ENCODE assay signal across 9 cellular contexts in genomic region chr14:75242546-75243273, GRCh38. TPM values are rescaled to one million over a fixed set of nuclear protein-coding genes. Genes with fewer than 3 reads are reported as not detected.
DNase-seq lines count a peak whose midpoint lies in the region; ATAC-seq lines count a peak whose summit lies in the region.
"Had no signal": no experiment of that assay in that cellular context is flagged by ENCODE, and none has a peak within 500 bp of the region (broad histone marks: within the 10 kb centered on the region; RNA-seq: fewer than 3 reads in every experiment).

No MANE protein-coding gene starts in this region.

- H3K4me1 ChIP-seq in adipocyte (ENCODE audit: control insufficient read depth, insufficient read depth, low read length): peaks cover 5% of the 10 kb centered on the region
- peaks cover 5 to 11% of the 10 kb centered on the region in 2 donors for H3K4me1 ChIP-seq in aorta (ENCODE audit: control insufficient read depth in 1 of 2, insufficient read depth in 2 of 2, low read length in 2 of 2)
- peaks cover 16 to 19% of the 10 kb centered on the region in 2 donors for H3K4me1 ChIP-seq in naive thymus-derived CD4-positive, alpha-beta T cell (ENCODE audit: control insufficient read depth in 2 of 2, insufficient read depth in 2 of 2, low read length in 2 of 2)

- no peak overlapping the region for H3K9ac ChIP-seq in adipocyte (ENCODE audit: low read length)

- no peak overlapping the region for H3K4me3 Mint-ChIP-seq in activated naive CD8-positive, alpha-beta T cell
- no peak overlapping the region for H3K4me3 Mint-ChIP-seq in activated naive CD8-positive, alpha-beta T cell treated with anti-CD3 and anti-CD28 coated beads, Interleukin-2, amount 50 U/mL, for 24 hours
- no peak overlapping the region for H3K4me3 Mint-ChIP-seq in activated CD8-positive, alpha-beta memory T cell treated with anti-CD3 and anti-CD28 coated beads, Interleukin-2, amount 10 ng/mL, durations not matched to agents 7 days and 5 days
- H3K4me3 Mint-ChIP-seq in naive thymus-derived CD4-positive, alpha-beta T cell: no peak overlapping the region
- H3K4me3 Mint-ChIP-seq: activated CD4-positive, alpha-beta memory T cell treated with anti-CD3 and anti-CD28 coated beads, Interleukin-2, amount 10 ng/mL, durations not matched to agents 7 days and 5 days had no signal

- no peaks in the 10 kb centered on the region for H3K9me3 Mint-ChIP-seq in activated naive CD8-positive, alpha-beta T cell (ENCODE audit: low read depth)
- H3K9me3 Mint-ChIP-seq in activated naive CD8-positive, alpha-beta T cell treated with anti-CD3 and anti-CD28 coated beads, Interleukin-2, amount 50 U/mL, for 24 hours: no peaks in the 10 kb centered on the region
- no peaks in the 10 kb centered on the region for H3K9me3 Mint-ChIP-seq in activated CD8-positive, alpha-beta memory T cell treated with anti-CD3 and anti-CD28 coated beads, Interleukin-2, amount 10 ng/mL, durations not matched to agents 7 days and 5 days (ENCODE audit: low read depth)
- H3K9me3 Mint-ChIP-seq in naive thymus-derived CD4-positive, alpha-beta T cell: no peaks in the 10 kb centered on the region
- H3K9me3 Mint-ChIP-seq: activated CD4-positive, alpha-beta memory T cell treated with anti-CD3 and anti-CD28 coated beads, Interleukin-2, amount 10 ng/mL, durations not matched to agents 7 days and 5 days had no signal

- POLR2A ChIA-PET in naive thymus-derived CD4-positive, alpha-beta T cell (lab: Charles Lee): interaction anchor here (1.5 kb wide), 1 partner anchor 9 kb away, joined by 3 read pairs; no protein-coding TSS in a partner anchor

- H3K9me3 ChIP-seq in adipocyte (ENCODE audit: control insufficient read depth, low read length) (no peaks in the 10 kb centered on the region), aorta (ENCODE audit: control insufficient read depth, low read length) (no peaks in the 10 kb centered on the region)
- H3K9me3 ChIP-seq in naive thymus-derived CD4-positive, alpha-beta T cell (ENCODE audit: control insufficient read depth in 2 of 3, low read length in 3 of 3): no peaks in the 10 kb centered on the region

- no peaks in the 10 kb centered on the region for H3K36me3 ChIP-seq in adipocyte (ENCODE audit: control insufficient read depth, insufficient read depth, low read length, severe bottlenecking)
- H3K36me3 ChIP-seq in aorta (ENCODE audit: control insufficient read depth in 1 of 2, insufficient read depth in 2 of 2, low read length in 1 of 2): no peaks in the 10 kb centered on the region
- no peaks in the 10 kb centered on the region for H3K36me3 ChIP-seq in naive thymus-derived CD4-positive, alpha-beta T cell (ENCODE audit: control insufficient read depth in 2 of 3, insufficient read depth in 3 of 3, low read length in 3 of 3)

- WGBS in aorta, 2 donors: 51 to 52% methylated on average over 12 of the region's 12 CpGs

- H3K27ac Mint-ChIP-seq in activated naive CD8-positive, alpha-beta T cell: peak overlapping the region; percentile 19
- H3K27ac Mint-ChIP-seq in activated naive CD8-positive, alpha-beta T cell treated with anti-CD3 and anti-CD28 coated beads, Interleukin-2, amount 50 U/mL, for 24 hours: no peak overlapping the region
- no peak overlapping the region for H3K27ac Mint-ChIP-seq in activated CD8-positive, alpha-beta memory T cell treated with anti-CD3 and anti-CD28 coated beads, Interleukin-2, amount 10 ng/mL, durations not matched to agents 7 days and 5 days
- H3K27ac Mint-ChIP-seq in naive thymus-derived CD4-positive, alpha-beta T cell: peak overlapping the region in 2 of 9 donors; percentile 26 to 70
- H3K27ac Mint-ChIP-seq: activated CD4-positive, alpha-beta memory T cell treated with anti-CD3 and anti-CD28 coated beads, Interleukin-2, amount 10 ng/mL, durations not matched to agents 7 days and 5 days had no signal

- ATAC-seq in activated naive CD8-positive, alpha-beta T cell treated with anti-CD3 and anti-CD28 coated beads, Interleukin-2, amount 50 U/mL, for 24 hours: no peak
- ATAC-seq in left ventricle myocardium superior (peak; percentile 7), aorta (ENCODE audit: low FRiP score) (peak; percentile 26), HG03460 (IDR thresholded peaks at IDR 0.05; ENCODE audit: unreplicated experiment) (no peak)
- no peak for ATAC-seq in activated CD8-positive, alpha-beta memory T cell treated with anti-CD3 and anti-CD28 coated beads, Interleukin-2, amount 10 ng/mL, durations not matched to agents 7 days and 5 days
- no peak for ATAC-seq in naive thymus-derived CD4-positive, alpha-beta T cell

- no peaks in the 10 kb centered on the region for H3K36me3 Mint-ChIP-seq in activated naive CD8-positive, alpha-beta T cell
- no peaks in the 10 kb centered on the region for H3K36me3 Mint-ChIP-seq in activated naive CD8-positive, alpha-beta T cell treated with anti-CD3 and anti-CD28 coated beads, Interleukin-2, amount 50 U/mL, for 24 hours (ENCODE audit: low read depth)
- H3K36me3 Mint-ChIP-seq in activated CD8-positive, alpha-beta memory T cell treated with anti-CD3 and anti-CD28 coated beads, Interleukin-2, amount 10 ng/mL, durations not matched to agents 7 days and 5 days: peaks cover 2% of the 10 kb centered on the region
- H3K36me3 Mint-ChIP-seq in naive thymus-derived CD4-positive, alpha-beta T cell: no peaks in the 10 kb centered on the region

- CTCF ChIA-PET in activated CD8-positive, alpha-beta memory T cell treated with anti-CD3 and anti-CD28 coated beads, Interleukin-2, amount 10 ng/mL, durations not matched to agents 7 days and 5 days (lab: Charles Lee): interaction anchor here (1.0 kb wide), 1 partner anchor 102 kb away, joined by 3 read pairs; no protein-coding TSS in a partner anchor
- CTCF ChIA-PET in naive thymus-derived CD4-positive, alpha-beta T cell (lab: Charles Lee): interaction anchor here (1.9 kb wide), 1 partner anchor 53 kb away, joined by 4 read pairs; no protein-coding TSS in a partner anchor

- intact Hi-C loops in left ventricle myocardium superior (cut with micrococcal nuclease) (no loop called here), aorta (cut with DNase I) (no loop called here)
- intact Hi-C loops in naive thymus-derived CD4-positive, alpha-beta T cell (cut with micrococcal nuclease): loop anchor here in 1 of 2 donors (10.0 kb wide), 1 partner anchor 478 kb away; the partner anchor contains the start of gene YLPM1

- H3K27me3 Mint-ChIP-seq in activated naive CD8-positive, alpha-beta T cell: no peaks in the 10 kb centered on the region
- peaks cover 2% of the 10 kb centered on the region for H3K27me3 Mint-ChIP-seq in activated naive CD8-positive, alpha-beta T cell treated with anti-CD3 and anti-CD28 coated beads, Interleukin-2, amount 50 U/mL, for 24 hours
- peaks cover 58% of the 10 kb centered on the region for H3K27me3 Mint-ChIP-seq in activated CD8-positive, alpha-beta memory T cell treated with anti-CD3 and anti-CD28 coated beads, Interleukin-2, amount 10 ng/mL, durations not matched to agents 7 days and 5 days
- peaks cover 0 to 67% (median 0%) of the 10 kb centered on the region in 5 donors for H3K27me3 Mint-ChIP-seq in naive thymus-derived CD4-positive, alpha-beta T cell

- DNase-seq in activated naive CD8-positive, alpha-beta T cell treated with anti-CD3 and anti-CD28 coated beads, Interleukin-2, amount 50 U/mL, for 24 hours: no peak
- DNase-seq in adipocyte (ENCODE audit: low read depth): peak; percentile 92
- peak; percentile 41 for DNase-seq in left ventricle myocardium superior
- no peak for DNase-seq in aorta
- DNase-seq in activated CD8-positive, alpha-beta memory T cell treated with anti-CD3 and anti-CD28 coated beads, Interleukin-2, amount 10 ng/mL, durations not matched to agents 7 days and 5 days: no peak
- no peak for DNase-seq in naive thymus-derived CD4-positive, alpha-beta T cell
- DNase-seq: activated CD4-positive, alpha-beta memory T cell treated with anti-CD3 and anti-CD28 coated beads, Interleukin-2, amount 10 ng/mL, durations not matched to agents 7 days and 5 days had no signal

- no peak overlapping the region for H3K27ac ChIP-seq in aorta (ENCODE audit: low read depth in 1 of 2, low read length in 2 of 2)
- no peak overlapping the region for H3K27ac ChIP-seq in naive thymus-derived CD4-positive, alpha-beta T cell (ENCODE audit: low read depth, low read length)

- H3K4me3 ChIP-seq in adipocyte (ENCODE audit: low read length) (peak overlapping the region; percentile 23), aorta (ENCODE audit: low read length in 2 of 2) (no peak overlapping the region)
- no peak overlapping the region for H3K4me3 ChIP-seq in naive thymus-derived CD4-positive, alpha-beta T cell (ENCODE audit: low read length)

- peaks cover 19% of the 10 kb centered on the region for H3K4me1 Mint-ChIP-seq in activated naive CD8-positive, alpha-beta T cell (ENCODE audit: low read depth)
- peaks cover 15% of the 10 kb centered on the region for H3K4me1 Mint-ChIP-seq in activated naive CD8-positive, alpha-beta T cell treated with anti-CD3 and anti-CD28 coated beads, Interleukin-2, amount 50 U/mL, for 24 hours
- H3K4me1 Mint-ChIP-seq in activated CD8-positive, alpha-beta memory T cell treated with anti-CD3 and anti-CD28 coated beads, Interleukin-2, amount 10 ng/mL, durations not matched to agents 7 days and 5 days: peaks cover 15% of the 10 kb centered on the region
- peaks cover 15 to 37% (median 27%) of the 10 kb centered on the region in 7 donors for H3K4me1 Mint-ChIP-seq in naive thymus-derived CD4-positive, alpha-beta T cell

- H3K27me3 ChIP-seq in adipocyte (replicated peaks; ENCODE audit: control insufficient read depth, insufficient read depth, low read length) (no peaks in the 10 kb centered on the region), aorta (ENCODE audit: control insufficient read depth in 1 of 2, insufficient read depth in 2 of 2, low read length in 1 of 2) (no peaks in the 10 kb centered on the region)
- no peaks in the 10 kb centered on the region for H3K27me3 ChIP-seq in naive thymus-derived CD4-positive, alpha-beta T cell (ENCODE audit: control insufficient read depth in 2 of 2, insufficient read depth in 2 of 2, low read length in 2 of 2)

RNA-seq across cellular contexts. Expression of gene FOS, which starts 35.9 kb away (rescaled TPM):
- 25.4 TPM for total RNA-seq in left ventricle myocardium superior
- total RNA-seq in aorta: 1,000 to 10,000 TPM in 1 of 2 donors, 100 to 1,000 TPM in 1; 129 to 2,160 TPM
- 100 to 1,000 TPM; 154 to 504 TPM for polyA plus RNA-seq in aorta
- total RNA-seq in activated CD8-positive, alpha-beta memory T cell treated with anti-CD3 and anti-CD28 coated beads, Interleukin-2, amount 10 ng/mL, durations not matched to agents 7 days and 5 days: 10 to 100 TPM in 1 of 2 experiments, 1 to 10 TPM in 1; 6.9 to 78.6 TPM
- 1,000 to 10,000 TPM in 2 of 5 experiments, 10 to 100 TPM in 2, 1 to 10 TPM in 1; 9.4 to 4,557 (median 14.4) TPM for total RNA-seq in naive thymus-derived CD4-positive, alpha-beta T cell
- polyA plus RNA-seq in naive thymus-derived CD4-positive, alpha-beta T cell: 10 to 100 TPM; 27.5 to 96.7 TPM

Comparison
In these comparisons a context has a peak if more than half of its experiments do, and no peak if none do; other contexts are left out.
1. ATAC-seq: peak in left ventricle myocardium superior (single experiment) and aorta (single experiment); none in activated naive CD8-positive, alpha-beta T cell treated with anti-CD3 and anti-CD28 coated beads, Interleukin-2, amount 50 U/mL, for 24 hours (single experiment), HG03460 (single experiment), activated CD8-positive, alpha-beta memory T cell treated with anti-CD3 and anti-CD28 coated beads, Interleukin-2, amount 10 ng/mL, durations not matched to agents 7 days and 5 days (single experiment) and naive thymus-derived CD4-positive, alpha-beta T cell (single experiment).
2. DNase-seq: peak in adipocyte (single experiment) and left ventricle myocardium superior (single experiment); none in activated naive CD8-positive, alpha-beta T cell treated with anti-CD3 and anti-CD28 coated beads, Interleukin-2, amount 50 U/mL, for 24 hours (single experiment), aorta (0 of 2), activated CD8-positive, alpha-beta memory T cell treated with anti-CD3 and anti-CD28 coated beads, Interleukin-2, amount 10 ng/mL, durations not matched to agents 7 days and 5 days (single experiment) and naive thymus-derived CD4-positive, alpha-beta T cell (0 of 9).